ENCODE assay signal across 19 cellular contexts in genomic region chr4:4991541-4992099, GRCh38. TPM values are rescaled to one million over a fixed set of nuclear protein-coding genes. Genes with fewer than 3 reads are reported as not detected.
DNase-seq lines count a peak whose midpoint lies in the region; ATAC-seq and TF ChIP-seq lines count a peak whose summit lies in the region.
"Had no signal": no experiment of that assay in that cellular context is flagged by ENCODE, and none has a peak within 500 bp of the region (broad histone marks: within the 10 kb centered on the region; RNA-seq: fewer than 3 reads in every experiment).

No MANE protein-coding gene starts in this region.

- peaks cover 11 to 21% of the 10 kb centered on the region in 2 donors for H3K27me3 Mint-ChIP-seq in CD8-positive, alpha-beta memory T cell

- H3F3A ChIP-seq in PC-3 (ENCODE audit: low read length, unreplicated experiment), result no peaks in the 10 kb centered on the region

- H4K20me1 ChIP-seq in PC-3 (ENCODE audit: low read length) (no peaks in the 10 kb centered on the region), osteoblast (ENCODE audit: insufficient read depth, low read length) (no peaks in the 10 kb centered on the region)
- H4K20me1 ChIP-seq: BLaER1 treated with 17β-estradiol and CSF1 and Interleukin-3, amounts not matched to agents 10 nM and 100 nM had no signal

- H3K9me3 Mint-ChIP-seq in CD8-positive, alpha-beta memory T cell, result no peaks in the 10 kb centered on the region

- intact Hi-C loops in PC-3 (cut with micrococcal nuclease) (no loop called here), esophagus muscularis mucosa (cut with DNase I) (no loop called here), transverse colon (cut with DNase I; ENCODE audit: low total_unique reads) (loop anchor here (10.0 kb wide), 1 partner anchor 153 kb away; no protein-coding TSS in a partner anchor)

- H3K4me3 ChIP-seq in PC-3 (ENCODE audit: low read length) (no peak overlapping the region), esophagus muscularis mucosa (no peak overlapping the region), osteoblast (ENCODE audit: insufficient read depth, low read length) (peak overlapping the region; percentile 13), transverse colon (no peak overlapping the region)
- no peak overlapping the region for H3K4me3 ChIP-seq in CD8-positive, alpha-beta memory T cell (ENCODE audit: low read length)
- H3K4me3 ChIP-seq: BLaER1 treated with 17β-estradiol and CSF1 and Interleukin-3, amounts not matched to agents 10 nM and 100 nM; body of pancreas; dorsolateral prefrontal cortex; HAP-1 had no signal

- no peaks in the 10 kb centered on the region for H3K36me3 Mint-ChIP-seq in CD8-positive, alpha-beta memory T cell

- H3K4me1 ChIP-seq in PC-3 (ENCODE audit: insufficient read depth, low read length) (peaks cover 19% of the 10 kb centered on the region), esophagus muscularis mucosa (peaks cover 17 to 42% (median 39%) of the 10 kb centered on the region in 4 donors), osteoblast (ENCODE audit: insufficient read depth, low read length) (peaks cover 18% of the 10 kb centered on the region), transverse colon (peaks cover 5 to 14% (median 9%) of the 10 kb centered on the region in 4 donors)
- no peaks in the 10 kb centered on the region for H3K4me1 ChIP-seq in CD8-positive, alpha-beta memory T cell (ENCODE audit: insufficient read depth, low read length)

- TF ChIP-seq POLR2A in esophagus muscularis mucosa (IDR thresholded peaks at IDR 0.05; ENCODE audit: low read depth), result no peak
- TF ChIP-seq POLR2A in transverse colon (IDR thresholded peaks at IDR 0.05), result no peak

- no peak overlapping the region for H3K4me3 Mint-ChIP-seq in CD8-positive, alpha-beta memory T cell
- H3K4me3 Mint-ChIP-seq: activated CD4-positive, alpha-beta T cell treated with anti-CD3 and anti-CD28 coated beads for 36 hours had no signal

- BruUV-seq in PC-3 (replicated peaks; lab: Mats Ljungman, UMichigan), result no TSS peak

- H3K27ac ChIP-seq in PC-3 (ENCODE audit: low read length) (peak overlapping the region; percentile 48), esophagus muscularis mucosa (replicated peaks in 1 of 4) (peak overlapping the region; percentile 82 to 84 (median 83)), osteoblast (ENCODE audit: low read depth, low read length) (peak overlapping the region; percentile 63), transverse colon (peak overlapping the region; percentile 60 to 85 (median 78))
- H3K27ac ChIP-seq in CD8-positive, alpha-beta memory T cell (ENCODE audit: low read depth, low read length), result no peak overlapping the region
- H3K27ac ChIP-seq: dorsolateral prefrontal cortex had no signal

- DNase-seq in PC-3 (no peak), esophagus muscularis mucosa (ENCODE audit: extremely low spot score) (peak; percentile 60), osteoblast (ENCODE audit: insufficient read length, low spot score, missing footprints) (peak; percentile 72), transverse colon (no peak), NCI-H1694 treated with DMSO at 0.1 percent for 48 hours (lab: John Stamatoyannopoulos, UW) (no peak), dedifferentiated amniotic fluid mesenchymal stem cell (ENCODE audit: extremely low spot score) (no peak)
- no peak for DNase-seq in CD8-positive, alpha-beta memory T cell
- DNase-seq: activated CD4-positive, alpha-beta T cell treated with anti-CD3 and anti-CD28 coated beads for 36 hours; activated CD8-positive, alpha-beta memory T cell treated with anti-CD3 and anti-CD28 coated beads, Interleukin-2, amount 50 U/mL, for 4 hours; activated naive CD4-positive, alpha-beta T cell; NCI-H2107; NCI-H524 treated with DMSO at 0.1 percent for 48 hours had no signal

- H3K9me3 ChIP-seq in PC-3 (ENCODE audit: low read length) (no peaks in the 10 kb centered on the region), esophagus muscularis mucosa (no peaks in the 10 kb centered on the region), osteoblast (ENCODE audit: low read depth, low read length) (no peaks in the 10 kb centered on the region), transverse colon (no peaks in the 10 kb centered on the region)
- H3K9me3 ChIP-seq in CD8-positive, alpha-beta memory T cell (ENCODE audit: low read length), result no peaks in the 10 kb centered on the region
- H3K9me3 ChIP-seq: BLaER1 treated with 17β-estradiol and CSF1 and Interleukin-3, amounts not matched to agents 10 nM and 100 nM; body of pancreas; HAP-1 had no signal

- H3K9me2 ChIP-seq in PC-3 (replicated peaks; ENCODE audit: low read length), result no peaks in the 10 kb centered on the region

- no peaks in the 10 kb centered on the region for H3K27me3 ChIP-seq in PC-3 (ENCODE audit: low read length)
- no peaks in the 10 kb centered on the region for H3K27me3 ChIP-seq in esophagus muscularis mucosa
- H3K27me3 ChIP-seq in osteoblast (ENCODE audit: insufficient read depth, low read length), result no peaks in the 10 kb centered on the region
- H3K27me3 ChIP-seq in transverse colon, result no peaks in the 10 kb centered on the region
- no peaks in the 10 kb centered on the region for H3K27me3 ChIP-seq in CD8-positive, alpha-beta memory T cell (ENCODE audit: insufficient read depth, low read length, poor library complexity, severe bottlenecking)
- H3K27me3 ChIP-seq: BLaER1 treated with 17β-estradiol and CSF1 and Interleukin-3, amounts not matched to agents 10 nM and 100 nM had no signal

- H3K4me2 ChIP-seq in PC-3 (ENCODE audit: low read length) (peak overlapping the region; percentile 35), osteoblast (ENCODE audit: insufficient read depth, low read length) (peak overlapping the region; percentile 34)

- no peak overlapping the region for H3K27ac Mint-ChIP-seq in CD8-positive, alpha-beta memory T cell
- H3K27ac Mint-ChIP-seq: activated CD4-positive, alpha-beta T cell treated with anti-CD3 and anti-CD28 coated beads for 36 hours; progenitor cell of endocrine pancreas had no signal

- TF ChIP-seq CTCF in PC-3 (conservative IDR thresholded peaks at IDR 0.05; ENCODE audit: low read depth, low read length) (no peak), esophagus muscularis mucosa (IDR thresholded peaks at IDR 0.05) (no peak), osteoblast (IDR thresholded peaks at IDR 0.05; ENCODE audit: extremely low read depth, low read depth, low read length) (no peak), transverse colon (IDR thresholded peaks at IDR 0.05) (no peak)

- no peak for ATAC-seq in PC-3
- ATAC-seq: activated CD4-positive, alpha-beta T cell treated with anti-CD3 and anti-CD28 coated beads for 36 hours had no signal

- TF ChIP-seq EP300 in esophagus muscularis mucosa (IDR thresholded peaks at IDR 0.05) (no peak), transverse colon (IDR thresholded peaks at IDR 0.05; ENCODE audit: low read depth) (no peak)

- H2AFZ ChIP-seq in PC-3 (ENCODE audit: low read length) (peak overlapping the region; percentile 7; the same call in 1 of the 2 replicates), osteoblast (ENCODE audit: low read length) (peak overlapping the region; percentile 69)

- H3K79me2 ChIP-seq in PC-3 (ENCODE audit: low read length) (no peaks in the 10 kb centered on the region), osteoblast (ENCODE audit: insufficient read depth, low read length) (no peaks in the 10 kb centered on the region)

- POLR2A ChIA-PET in PC-3 (lab: Charles Lee; ENCODE audit: unreplicated experiment), result no interaction called here
- POLR2A ChIA-PET in CD8-positive, alpha-beta memory T cell (lab: Charles Lee), result no interaction called here

- in situ Hi-C loops in transverse colon (cut with MboI; ENCODE audit: low pct_ligation_motif_present in 1 of 4, low pct_unique_long_range_greater_than_20kb in 1 of 4, low sequenced_read_pairs in 3 of 4), result loop anchor here in 1 of 4 donors (25.0 kb wide), 1 partner anchor 821 kb away; no protein-coding TSS in a partner anchor

- H3K4me1 Mint-ChIP-seq in CD8-positive, alpha-beta memory T cell, result no peaks in the 10 kb centered on the region
- H3K4me1 Mint-ChIP-seq: activated CD4-positive, alpha-beta T cell treated with anti-CD3 and anti-CD28 coated beads for 36 hours had no signal

- H3K36me3 ChIP-seq in PC-3 (ENCODE audit: low read depth, low read length) (no peaks in the 10 kb centered on the region), esophagus muscularis mucosa (no peaks in the 10 kb centered on the region), osteoblast (ENCODE audit: insufficient read depth, low read length) (no peaks in the 10 kb centered on the region), transverse colon (no peaks in the 10 kb centered on the region)
- no peaks in the 10 kb centered on the region for H3K36me3 ChIP-seq in CD8-positive, alpha-beta memory T cell (ENCODE audit: insufficient read depth, low read length)
- H3K36me3 ChIP-seq: BLaER1 treated with 17β-estradiol and CSF1 and Interleukin-3, amounts not matched to agents 10 nM and 100 nM; HAP-1 had no signal

- H3K9ac ChIP-seq in PC-3 (ENCODE audit: low read length), result peak overlapping the region; percentile 9; the same call in 1 of the 2 replicates
- H3K9ac ChIP-seq: BLaER1 treated with 17β-estradiol and CSF1 and Interleukin-3, amounts not matched to agents 10 nM and 100 nM had no signal

- WGBS in esophagus muscularis mucosa, result 58% methylated on average over 14 of the region's 14 CpGs
- WGBS in transverse colon (ENCODE audit: low coverage in 1 of 2), 2 donors, result 64 to 78% methylated on average over 7 to 14 of the region's 14 CpGs

- CTCF ChIA-PET in PC-3 (lab: Charles Lee), result interaction anchor here (0.6 kb wide), 2 partner anchors 467 to 584 kb away, joined by 3 to 5 read pairs; no protein-coding TSS in a partner anchor
- CTCF ChIA-PET in CD8-positive, alpha-beta memory T cell (lab: Charles Lee), result no interaction called here

RNA-seq across cellular contexts. Expression of gene CYTL1, which starts 27.6 kb away (rescaled TPM):
- total RNA-seq in PC-3 (2014; rRNA removed), result not detected in 2 replicates
- total RNA-seq in esophagus muscularis mucosa, result 1 to 10 TPM; 1.2 to 2.3 (median 2.0) TPM
- 0.36 and 15.3 TPM in 2 replicates for total RNA-seq in osteoblast
- 1 to 10 TPM in 1 of 4 donors, under 1 TPM in 1, not detected in 2; 0.79 to 1.8 TPM for total RNA-seq in transverse colon
- total RNA-seq in CD8-positive, alpha-beta memory T cell, result not detected
- 1.7 TPM for polyA plus RNA-seq in CD8-positive, alpha-beta memory T cell
- total RNA-seq: activated CD4-positive, alpha-beta T cell treated with anti-CD3 and anti-CD28 coated beads for 36 hours; myocyte; OCI-LY7 had no signal

RNA-seq across cellular contexts. Expression of gene STK32B, which starts 59.7 kb away (rescaled TPM):
- total RNA-seq in PC-3 (2014; rRNA removed) (1.1 TPM in 2 replicates), esophagus muscularis mucosa (1 to 10 TPM; 1.7 to 3.8 (median 2.7) TPM), osteoblast (1.1 and 2.7 TPM in 2 replicates), transverse colon (1 to 10 TPM in 1 of 4 donors, under 1 TPM in 3; 0.37 to 1.1 (median 0.64) TPM)
- total RNA-seq in CD8-positive, alpha-beta memory T cell, result not detected
- polyA plus RNA-seq in CD8-positive, alpha-beta memory T cell, result not detected
- total RNA-seq: activated CD4-positive, alpha-beta T cell treated with anti-CD3 and anti-CD28 coated beads for 36 hours; OCI-LY7 had no signal

Comparison
In these comparisons a context has a peak if more than half of its experiments do, and no peak if none do; other contexts are left out.
1. DNase-seq: peak in esophagus muscularis mucosa (single experiment) and osteoblast (single experiment); none in PC-3 (single experiment), transverse colon (single experiment), NCI-H1694 treated with DMSO at 0.1 percent for 48 hours (single experiment), CD8-positive, alpha-beta memory T cell (0 of 5) and dedifferentiated amniotic fluid mesenchymal stem cell (single experiment).